ENCODE assay signal across 8 cellular contexts in genomic region chr5:157328277-157328912, GRCh38.
DNase-seq lines count a peak whose midpoint lies in the region; ATAC-seq and TF ChIP-seq lines count a peak whose summit lies in the region.

No MANE protein-coding gene starts in this region.

- H3K9ac ChIP-seq in HUES64 (ENCODE audit: low read depth, low read length) = no peak overlapping the region

- H3K27ac Mint-ChIP-seq in activated T-helper 1 cell treated with anti-CD3 and anti-CD28 coated beads, Interleukin-12 subunit alpha, Interleukin-12 subunit beta, Interleukin-2, Interleukin-4 antibody, amounts not matched to agents 30 ng/mL and 10 ng/mL and 1 ng/mL, durations not matched to agents 14 hours and 24 hours and 36 hours = peak overlapping the region; percentile 83
- H3K27ac Mint-ChIP-seq in type B pancreatic cell = no peak overlapping the region

- peak overlapping the region; percentile 8; the same call in 1 of the 2 replicates for H3K4me3 ChIP-seq in HUES64 (ENCODE audit: low read length)
- peak overlapping the region; percentile 5 to 35 for H3K4me3 ChIP-seq in neutrophil (ENCODE audit: low read depth in 1 of 2, low read length in 1 of 2)

- H3K27ac ChIP-seq in HUES64 (ENCODE audit: low read depth, low read length) = no peak overlapping the region
- H3K27ac ChIP-seq in neutrophil = peak overlapping the region; percentile 93

- H3K27me3 ChIP-seq in HUES64 (ENCODE audit: insufficient read depth, low read length) (no peaks in the 10 kb centered on the region), neutrophil (no peaks in the 10 kb centered on the region)

- H3K36me3 Mint-ChIP-seq in activated T-helper 1 cell treated with anti-CD3 and anti-CD28 coated beads, Interleukin-12 subunit alpha, Interleukin-12 subunit beta, Interleukin-2, Interleukin-4 antibody, amounts not matched to agents 30 ng/mL and 10 ng/mL and 1 ng/mL, durations not matched to agents 14 hours and 24 hours and 36 hours (ENCODE audit: low read depth) = peaks cover 58% of the 10 kb centered on the region
- H3K36me3 Mint-ChIP-seq in type B pancreatic cell = peaks cover 29% of the 10 kb centered on the region

- DNase-seq in Daoy (ENCODE audit: low read depth) (peak; percentile 86), OCI-M1 (lab: John Stamatoyannopoulos, UW) (peak; percentile 91), fibroblast of the conjunctiva (ENCODE audit: low read depth) (peak; percentile 72), type B pancreatic cell (ENCODE audit: extremely low spot score, unreplicated experiment) (no peak)
- peak; percentile 46 for DNase-seq in activated T-helper 1 cell treated with anti-CD3 and anti-CD28 coated beads, Interleukin-12 subunit alpha, Interleukin-12 subunit beta, Interleukin-2, Interleukin-4 antibody, amounts not matched to agents 30 ng/mL and 10 ng/mL and 1 ng/mL, durations not matched to agents 14 hours and 24 hours and 36 hours (ENCODE audit: low spot score)

- peak overlapping the region; percentile 0 for H3K4me3 Mint-ChIP-seq in activated T-helper 1 cell treated with anti-CD3 and anti-CD28 coated beads, Interleukin-12 subunit alpha, Interleukin-12 subunit beta, Interleukin-2, Interleukin-4 antibody, amounts not matched to agents 30 ng/mL and 10 ng/mL and 1 ng/mL, durations not matched to agents 14 hours and 24 hours and 36 hours
- peak overlapping the region; percentile 57 for H3K4me3 Mint-ChIP-seq in type B pancreatic cell

- 34% methylated on average over 12 of the region's 12 CpGs for WGBS in HUES64

- H3K9me3 Mint-ChIP-seq in activated T-helper 1 cell treated with anti-CD3 and anti-CD28 coated beads, Interleukin-12 subunit alpha, Interleukin-12 subunit beta, Interleukin-2, Interleukin-4 antibody, amounts not matched to agents 30 ng/mL and 10 ng/mL and 1 ng/mL, durations not matched to agents 14 hours and 24 hours and 36 hours = no peaks in the 10 kb centered on the region
- H3K9me3 Mint-ChIP-seq in type B pancreatic cell = no peaks in the 10 kb centered on the region

- H3K4me1 ChIP-seq in HUES64 (ENCODE audit: insufficient read depth, low read length) (no peaks in the 10 kb centered on the region), neutrophil (ENCODE audit: control insufficient read depth in 1 of 2, insufficient read depth in 1 of 2, low read depth in 1 of 2, low read length in 1 of 2) (peaks cover 28 to 33% of the 10 kb centered on the region in 2 experiments)

- ATAC-seq in GM21526 (IDR thresholded peaks at IDR 0.05; ENCODE audit: low FRiP score, unreplicated experiment) = peak; percentile 75

- TF ChIP-seq CTCF in neutrophil (IDR thresholded peaks at IDR 0.05) (peak; percentile 91), type B pancreatic cell (conservative IDR thresholded peaks at IDR 0.05) (peak; percentile 96)

- H3K9me3 ChIP-seq in HUES64 (ENCODE audit: insufficient read depth, low read depth, low read length) (no peaks in the 10 kb centered on the region), neutrophil (peaks cover 1% of the 10 kb centered on the region)

- H3K4me1 Mint-ChIP-seq in activated T-helper 1 cell treated with anti-CD3 and anti-CD28 coated beads, Interleukin-12 subunit alpha, Interleukin-12 subunit beta, Interleukin-2, Interleukin-4 antibody, amounts not matched to agents 30 ng/mL and 10 ng/mL and 1 ng/mL, durations not matched to agents 14 hours and 24 hours and 36 hours (ENCODE audit: low read depth) = peaks cover 49% of the 10 kb centered on the region
- peaks cover 14% of the 10 kb centered on the region for H3K4me1 Mint-ChIP-seq in type B pancreatic cell (ENCODE audit: unreplicated experiment)

- H3K27me3 Mint-ChIP-seq in activated T-helper 1 cell treated with anti-CD3 and anti-CD28 coated beads, Interleukin-12 subunit alpha, Interleukin-12 subunit beta, Interleukin-2, Interleukin-4 antibody, amounts not matched to agents 30 ng/mL and 10 ng/mL and 1 ng/mL, durations not matched to agents 14 hours and 24 hours and 36 hours (ENCODE audit: insufficient read depth) = no peaks in the 10 kb centered on the region
- no peaks in the 10 kb centered on the region for H3K27me3 Mint-ChIP-seq in type B pancreatic cell

- intact Hi-C loops in activated T-helper 1 cell treated with anti-CD3 and anti-CD28 coated beads, Interleukin-12 subunit alpha, Interleukin-12 subunit beta, Interleukin-2, Interleukin-4 antibody, amounts not matched to agents 30 ng/mL and 10 ng/mL and 1 ng/mL, durations not matched to agents 14 hours and 24 hours and 36 hours (cut with micrococcal nuclease) = loop anchor here (1.0 to 5.0 kb wide), 6 partner anchors 16 to 415 kb away; partner anchors contain the start of gene LSM11

- H3K36me3 ChIP-seq in HUES64 (ENCODE audit: insufficient read depth, low read length) (peaks cover 69% of the 10 kb centered on the region), neutrophil (peaks cover 87% of the 10 kb centered on the region)
